ENCODE assay signal across 9 cellular contexts in genomic region chr7:119028736-119029135, GRCh38.
"Had no signal": no experiment of that assay in that cellular context is flagged by ENCODE, and none has a peak within 500 bp of the region (broad histone marks: within the 10 kb centered on the region; RNA-seq: fewer than 3 reads in every experiment).

No MANE protein-coding gene starts in this region.

- H3K9me3 ChIP-seq: HAP-1 had no signal

- ATAC-seq: GM23338, HCT116 had no signal

- H2AFZ ChIP-seq: GM23248, GM23338 had no signal

- H3K36me3 ChIP-seq: HAP-1 had no signal

- H3K4me1 ChIP-seq: HAP-1 had no signal

- H3K4me3 ChIP-seq: GM23248, GM23338, HAP-1 had no signal

- H3K4me2 ChIP-seq: GM23338 had no signal

- H3K27ac ChIP-seq: GM23248 had no signal

- DNase-seq: GM23248, GOT3, H7, H9, HCEC 1CT, HFFc6 had no signal

- H3K9ac ChIP-seq: GM23248 had no signal
